In genomic region chr9:110714314-110714713, GRCh38 we compare ENCODE assay signal across 17 cellular contexts. TPM values are rescaled to one million over a fixed set of nuclear protein-coding genes. Genes with fewer than 3 reads are reported as not detected.
DNase-seq lines count a peak whose midpoint lies in the region; ATAC-seq, FAIRE-seq and TF ChIP-seq lines count a peak whose summit lies in the region.
"Had no signal": no experiment of that assay in that cellular context is flagged by ENCODE, and none has a peak within 500 bp of the region (broad histone marks: within the 10 kb centered on the region; RNA-seq: fewer than 3 reads in every experiment).

No MANE protein-coding gene starts in this region.

- no peaks in the 10 kb centered on the region for H3K4me1 Mint-ChIP-seq in activated CD4-positive, alpha-beta T cell treated with anti-CD3 and anti-CD28 coated beads for 36 hours
- H3K4me1 Mint-ChIP-seq: activated naive CD4-positive, alpha-beta T cell treated with anti-CD3 and anti-CD28 coated beads, Interleukin-2, amount 50 U/mL, for 24 hours; CD8-positive, alpha-beta memory T cell had no signal

- H3K4me1 ChIP-seq in mammary epithelial cell (ENCODE audit: insufficient read depth, low read length): no peaks in the 10 kb centered on the region
- no peaks in the 10 kb centered on the region for H3K4me1 ChIP-seq in endothelial cell of umbilical vein (ENCODE audit: control insufficient read depth, extremely low read depth, insufficient read depth, low read length)
- H3K4me1 ChIP-seq in upper lobe of right lung: no peaks in the 10 kb centered on the region
- H3K4me1 ChIP-seq in MM.1S (ENCODE audit: low read length): no peaks in the 10 kb centered on the region
- H3K4me1 ChIP-seq: pancreas, spleen had no signal

- peaks cover 2% of the 10 kb centered on the region for H3K27me3 Mint-ChIP-seq in activated CD4-positive, alpha-beta T cell treated with anti-CD3 and anti-CD28 coated beads for 36 hours
- H3K27me3 Mint-ChIP-seq: activated naive CD4-positive, alpha-beta T cell treated with anti-CD3 and anti-CD28 coated beads, Interleukin-2, amount 50 U/mL, for 24 hours; CD8-positive, alpha-beta memory T cell; effector memory CD8-positive, alpha-beta T cell; stimulated activated naive CD8-positive, alpha-beta T cell treated with anti-CD3 and anti-CD28 coated beads, Interleukin-15, Interleukin-2, amounts not matched to agents 100 ng/mL and 50 ng/mL, for 24 hours had no signal

- CTCF ChIA-PET in mammary epithelial cell (lab: Charles Lee; ENCODE audit: low non-redundant PET): no interaction called here
- CTCF ChIA-PET in endothelial cell of umbilical vein (lab: Charles Lee): no interaction called here
- CTCF ChIA-PET in activated CD4-positive, alpha-beta T cell treated with anti-CD3 and anti-CD28 coated beads for 36 hours (lab: Charles Lee): no interaction called here

- no peak for FAIRE-seq in endothelial cell of umbilical vein (lab: Jason Lieb, UNC)
- FAIRE-seq: pancreas had no signal

- no peaks in the 10 kb centered on the region for H3K9me1 ChIP-seq in endothelial cell of umbilical vein (replicated peaks; ENCODE audit: control insufficient read depth, extremely low read depth, insufficient read depth, low read length)

- H3K9me3 Mint-ChIP-seq in activated CD4-positive, alpha-beta T cell treated with anti-CD3 and anti-CD28 coated beads for 36 hours (ENCODE audit: low read depth): peaks cover 4% of the 10 kb centered on the region

- POLR2A ChIA-PET in endothelial cell of umbilical vein (lab: Charles Lee): no interaction called here
- POLR2A ChIA-PET in activated CD4-positive, alpha-beta T cell treated with anti-CD3 and anti-CD28 coated beads for 36 hours (lab: Charles Lee): no interaction called here

- H2AFZ ChIP-seq in mammary epithelial cell (ENCODE audit: low read depth, low read length): no peak overlapping the region
- H2AFZ ChIP-seq in endothelial cell of umbilical vein (ENCODE audit: low read depth, low read length): peak overlapping the region; percentile 13
- no peak overlapping the region for H2AFZ ChIP-seq in MM.1S (ENCODE audit: low read length)

- H3K79me2 ChIP-seq in mammary epithelial cell (ENCODE audit: insufficient read depth, low read length) (no peaks in the 10 kb centered on the region), endothelial cell of umbilical vein (ENCODE audit: control insufficient read depth, insufficient read depth, low read length) (no peaks in the 10 kb centered on the region), MM.1S (ENCODE audit: low read length) (no peaks in the 10 kb centered on the region)

- no peak overlapping the region for H3K27ac Mint-ChIP-seq in activated CD4-positive, alpha-beta T cell treated with anti-CD3 and anti-CD28 coated beads for 36 hours
- H3K27ac Mint-ChIP-seq: activated naive CD4-positive, alpha-beta T cell treated with anti-CD3 and anti-CD28 coated beads, Interleukin-2, amount 50 U/mL, for 24 hours; CD8-positive, alpha-beta memory T cell; effector memory CD8-positive, alpha-beta T cell; stimulated activated naive CD8-positive, alpha-beta T cell treated with anti-CD3 and anti-CD28 coated beads, Interleukin-15, Interleukin-2, amounts not matched to agents 100 ng/mL and 50 ng/mL, for 24 hours had no signal

- H3K27ac ChIP-seq in mammary epithelial cell (ENCODE audit: insufficient read depth, low read depth, low read length) (no peak overlapping the region), endothelial cell of umbilical vein (ENCODE audit: insufficient read depth, low read depth, low read length) (no peak overlapping the region), upper lobe of right lung (no peak overlapping the region), MM.1S (ENCODE audit: low read length) (no peak overlapping the region)
- H3K27ac ChIP-seq: KMS-11, pancreas, spleen had no signal

- BruUV-seq in mammary epithelial cell (replicated peaks; lab: Mats Ljungman, UMichigan): no TSS peak
- no TSS peak for BruUV-seq in endothelial cell of umbilical vein (replicated peaks; lab: Mats Ljungman, UMichigan)

- H3K36me3 ChIP-seq in mammary epithelial cell (ENCODE audit: insufficient read depth, low read length) (no peaks in the 10 kb centered on the region), endothelial cell of umbilical vein (ENCODE audit: control insufficient read depth in 2 of 2, extremely low read depth in 1 of 2, insufficient read depth in 2 of 2, low read length in 2 of 2) (no peaks in the 10 kb centered on the region), upper lobe of right lung (no peaks in the 10 kb centered on the region), MM.1S (replicated peaks; ENCODE audit: insufficient read depth, low read length) (no peaks in the 10 kb centered on the region)
- H3K36me3 ChIP-seq: pancreas, spleen had no signal

- intact Hi-C loops in mammary epithelial cell (cut with micrococcal nuclease): no loop called here
- intact Hi-C loops in endothelial cell of umbilical vein (cut with micrococcal nuclease): no loop called here
- intact Hi-C loops in upper lobe of right lung (cut with DNase I): no loop called here
- intact Hi-C loops in activated CD4-positive, alpha-beta T cell treated with anti-CD3 and anti-CD28 coated beads for 36 hours (cut with DNase I, micrococcal nuclease): no loop called here

- no peaks in the 10 kb centered on the region for H3F3A ChIP-seq in MM.1S (ENCODE audit: insufficient read depth, low read length)

- peak; percentile 47 for ATAC-seq in upper lobe of right lung
- ATAC-seq in activated CD4-positive, alpha-beta T cell treated with anti-CD3 and anti-CD28 coated beads for 36 hours: no peak
- ATAC-seq: activated CD4-positive, CD25-positive, alpha-beta regulatory T cell treated with anti-CD3 and anti-CD28 coated beads, Interleukin-2, amount 50 U/mL, for 24 hours; effector memory CD8-positive, alpha-beta T cell had no signal

- TF ChIP-seq CTCF in mammary epithelial cell (conservative IDR thresholded peaks at IDR 0.05 in 1 of 2, IDR thresholded peaks at IDR 0.05 in 1 of 2; ENCODE audit: extremely low read depth in 1 of 2, insufficient read depth in 1 of 2, low read depth in 1 of 2, low read length in 2 of 2) (no peak), endothelial cell of umbilical vein (IDR thresholded peaks at IDR 0.05; ENCODE audit: extremely low read depth in 1 of 2, insufficient read depth in 1 of 2, low read depth in 1 of 2, low read length in 2 of 2) (no peak), upper lobe of right lung (IDR thresholded peaks at IDR 0.05) (no peak), MM.1S (IDR thresholded peaks at IDR 0.05; ENCODE audit: low read length) (no peak)

- 79% methylated on average over 3 of the region's 3 CpGs for WGBS in mammary epithelial cell (ENCODE audit: low coverage, missing lambda C conversion rate)

- H3K4me2 ChIP-seq in mammary epithelial cell (ENCODE audit: insufficient read depth, low read depth, low read length): no peak overlapping the region
- no peak overlapping the region for H3K4me2 ChIP-seq in endothelial cell of umbilical vein (ENCODE audit: insufficient read depth, low read length)
- H3K4me2 ChIP-seq in MM.1S (ENCODE audit: low read depth, low read length): no peak overlapping the region
- H3K4me2 ChIP-seq: KMS-11 had no signal

- no peak for TF ChIP-seq POLR2A in endothelial cell of umbilical vein (IDR thresholded peaks at IDR 0.05; ENCODE audit: low read depth, low read length)

- H3K9ac ChIP-seq in mammary epithelial cell (ENCODE audit: insufficient read depth, low read length): no peak overlapping the region
- H3K9ac ChIP-seq in endothelial cell of umbilical vein (replicated peaks; ENCODE audit: extremely low read depth, insufficient read depth, low read length): no peak overlapping the region
- no peak overlapping the region for H3K9ac ChIP-seq in MM.1S (ENCODE audit: low read length)
- H3K9ac ChIP-seq: KMS-11 had no signal

- H3K36me3 Mint-ChIP-seq in activated CD4-positive, alpha-beta T cell treated with anti-CD3 and anti-CD28 coated beads for 36 hours (ENCODE audit: low read depth): no peaks in the 10 kb centered on the region
- H3K36me3 Mint-ChIP-seq: activated naive CD4-positive, alpha-beta T cell treated with anti-CD3 and anti-CD28 coated beads, Interleukin-2, amount 50 U/mL, for 24 hours; CD8-positive, alpha-beta memory T cell had no signal

- H3K9me2 ChIP-seq in MM.1S (replicated peaks; ENCODE audit: insufficient read depth, low read length): no peaks in the 10 kb centered on the region

- H3K27me3 ChIP-seq in mammary epithelial cell (ENCODE audit: insufficient read depth, low read length) (no peaks in the 10 kb centered on the region), endothelial cell of umbilical vein (ENCODE audit: control insufficient read depth in 2 of 2, insufficient read depth in 2 of 2, low read length in 2 of 2) (no peaks in the 10 kb centered on the region), upper lobe of right lung (no peaks in the 10 kb centered on the region), MM.1S (replicated peaks; ENCODE audit: insufficient read depth, low read length) (no peaks in the 10 kb centered on the region)

- no peak overlapping the region for H3K4me3 ChIP-seq in mammary epithelial cell (replicated peaks in 1 of 3; ENCODE audit: insufficient read depth in 1 of 3, low read depth in 2 of 3, low read length in 3 of 3)
- H3K4me3 ChIP-seq in endothelial cell of umbilical vein (replicated peaks in 1 of 3; ENCODE audit: insufficient read depth in 1 of 3, low read depth in 1 of 3, low read length in 3 of 3): no peak overlapping the region
- H3K4me3 ChIP-seq in upper lobe of right lung: no peak overlapping the region
- no peak overlapping the region for H3K4me3 ChIP-seq in MM.1S (ENCODE audit: low read length)
- H3K4me3 ChIP-seq: pancreas, spleen had no signal

- H4K20me1 ChIP-seq in mammary epithelial cell (ENCODE audit: insufficient read depth, low read length) (no peaks in the 10 kb centered on the region), endothelial cell of umbilical vein (replicated peaks; ENCODE audit: control insufficient read depth, extremely low read depth, insufficient read depth, low read length) (no peaks in the 10 kb centered on the region), MM.1S (ENCODE audit: insufficient read depth, low read length) (no peaks in the 10 kb centered on the region)

- no peak overlapping the region for H3K4me3 Mint-ChIP-seq in activated CD4-positive, alpha-beta T cell treated with anti-CD3 and anti-CD28 coated beads for 36 hours
- H3K4me3 Mint-ChIP-seq: activated naive CD4-positive, alpha-beta T cell treated with anti-CD3 and anti-CD28 coated beads, Interleukin-2, amount 50 U/mL, for 24 hours; CD8-positive, alpha-beta memory T cell; effector memory CD8-positive, alpha-beta T cell; stimulated activated naive CD8-positive, alpha-beta T cell treated with anti-CD3 and anti-CD28 coated beads, Interleukin-15, Interleukin-2, amounts not matched to agents 100 ng/mL and 50 ng/mL, for 24 hours had no signal

- dilution Hi-C loops in mammary epithelial cell (cut with HindIII; ENCODE audit: low sequenced_read_pairs): no loop called here
- dilution Hi-C loops in endothelial cell of umbilical vein (cut with MboI; ENCODE audit: extremely low pct_ligation_motif_present, low sequenced_read_pairs): no loop called here

- H3K9me3 ChIP-seq in mammary epithelial cell (replicated peaks; ENCODE audit: insufficient read depth, low read length): no peaks in the 10 kb centered on the region
- no peaks in the 10 kb centered on the region for H3K9me3 ChIP-seq in endothelial cell of umbilical vein (replicated peaks; ENCODE audit: control insufficient read depth, insufficient read depth, low read length)
- no peaks in the 10 kb centered on the region for H3K9me3 ChIP-seq in upper lobe of right lung
- H3K9me3 ChIP-seq in MM.1S (replicated peaks; ENCODE audit: insufficient read depth, low read length): no peaks in the 10 kb centered on the region
- H3K9me3 ChIP-seq: pancreas had no signal

- in situ Hi-C loops in T47D (cut with HindIII; ENCODE audit: low pct_unique_long_range_greater_than_20kb, low sequenced_read_pairs): no loop called here
- in situ Hi-C loops in mammary epithelial cell (cut with MboI; ENCODE audit: low sequenced_read_pairs in 2 of 2): no loop called here

- DNase-seq in T47D (ENCODE audit: low read depth in 1 of 2, low spot score in 1 of 2) (peak; percentile 39 to 80), mammary epithelial cell (no peak), NCI-H345 treated with DMSO at 0.1 percent for 48 hours (lab: John Stamatoyannopoulos, UW; ENCODE audit: unreplicated experiment) (peak; percentile 23), endothelial cell of umbilical vein (ENCODE audit: low read depth, low spot score) (no peak), upper lobe of right lung (no peak), ureter (ENCODE audit: low spot score) (no peak), MM.1S (no peak)
- no peak for DNase-seq in activated CD4-positive, alpha-beta T cell treated with anti-CD3 and anti-CD28 coated beads for 36 hours
- DNase-seq: CD8-positive, alpha-beta memory T cell; effector memory CD8-positive, alpha-beta T cell; NCI-H187; pancreas; spleen had no signal

RNA-seq across cellular contexts. Expression of gene MUSK, which starts 45.7 kb away (rescaled TPM):
- total RNA-seq in mammary epithelial cell (not detected), endothelial cell of umbilical vein (not detected in 2 replicates), upper lobe of right lung (3.7 TPM), ureter (not detected)
- polyA plus RNA-seq in mammary epithelial cell (not detected), endothelial cell of umbilical vein (0.08 TPM in 1 of 2 replicates, not detected in the other)
- polyA minus RNA-seq in mammary epithelial cell (not detected), endothelial cell of umbilical vein (not detected in 2 replicates)
- 0.06 TPM in 1 of 2 replicates, not detected in the other for polyA plus RNA-seq in endothelial cell of umbilical vein (2011; cell fraction: cytosol; rRNA removed)
- polyA plus RNA-seq in endothelial cell of umbilical vein (2011; cell fraction: nucleus; rRNA removed): not detected in 2 replicates
- polyA plus RNA-seq in endothelial cell of umbilical vein (2012): not detected in 2 replicates
- not detected for polyA minus RNA-seq in endothelial cell of umbilical vein (2011; cell fraction: cytosol; rRNA and poly(A)+ RNA removed)
- polyA minus RNA-seq in endothelial cell of umbilical vein (2011; cell fraction: nucleus; rRNA and poly(A)+ RNA removed): not detected in 2 replicates
- not detected for total RNA-seq in activated CD4-positive, alpha-beta T cell treated with anti-CD3 and anti-CD28 coated beads for 36 hours
- total RNA-seq: CD8-positive, alpha-beta memory T cell had no signal
- polyA plus RNA-seq: CD8-positive, alpha-beta memory T cell; pancreas had no signal

Comparison
In these comparisons a context has a peak if more than half of its experiments do, and no peak if none do; other contexts are left out.
1. DNase-seq: peak in T47D (2 of 2) and NCI-H345 treated with DMSO at 0.1 percent for 48 hours (single experiment); none in mammary epithelial cell (single experiment), endothelial cell of umbilical vein (single experiment), upper lobe of right lung (single experiment), ureter (single experiment), activated CD4-positive, alpha-beta T cell treated with anti-CD3 and anti-CD28 coated beads for 36 hours (single experiment) and MM.1S (single experiment).